ENCODE assay signal across 31 cellular contexts in genomic region chr22:43399338-43399979, GRCh38. TPM values are rescaled to one million over a fixed set of nuclear protein-coding genes. Genes with fewer than 3 reads are reported as not detected.
DNase-seq lines count a peak whose midpoint lies in the region; ATAC-seq, FAIRE-seq and TF ChIP-seq lines count a peak whose summit lies in the region.
"Had no signal": no experiment of that assay in that cellular context is flagged by ENCODE, and none has a peak within 500 bp of the region (broad histone marks: within the 10 kb centered on the region; RNA-seq: fewer than 3 reads in every experiment).

No MANE protein-coding gene starts in this region.

- DNase-seq in BE2C (peak; percentile 62), HCT116 (ENCODE audit: low read depth, low spot score) (no peak), SHP77 (lab: John Stamatoyannopoulos, UW) (peak; percentile 78 to 84), HepG2 (ENCODE audit: low spot score) (peak; percentile 37), NCI-H2107 (lab: John Stamatoyannopoulos, UW) (no peak)
- DNase-seq: activated CD4-positive, CD25-positive, alpha-beta regulatory T cell; activated naive CD4-positive, alpha-beta T cell; activated T-cell treated with anti-CD3 and anti-CD28 coated beads, Interleukin-2, amount 50 U/mL, for 24 hours; adrenal gland; CD4-positive, alpha-beta memory T cell; effector CD8-positive, alpha-beta T cell; erythroblast; foreskin melanocyte; MG63; NCI-H187 treated with DMSO at 0.1 percent for 48 hours; NCI-H345; NCI-H82; OCI-M1; stimulated activated CD4-positive, alpha-beta T cell treated with anti-CD3 and anti-CD28 coated beads, Interleukin-2, amount 100 ng/mL, for 24 hours; stimulated activated naive CD4-positive, alpha-beta T cell treated with Interleukin-2 at 50 U/mL for 16 hours; tibial artery had no signal

- H3K9ac ChIP-seq in HCT116 (ENCODE audit: low read length) (no peak overlapping the region), HepG2 (ENCODE audit: insufficient read depth, low read depth, low read length) (no peak overlapping the region)

- H4K20me1 ChIP-seq in HCT116 (ENCODE audit: insufficient read depth): no peaks in the 10 kb centered on the region
- no peaks in the 10 kb centered on the region for H4K20me1 ChIP-seq in HepG2 (ENCODE audit: insufficient read depth, low read length)

- TF ChIP-seq RAD21 in HCT116 (IDR thresholded peaks at IDR 0.05; ENCODE audit: low read depth): no peak
- no peak for TF ChIP-seq RAD21 in HepG2 (CRISPR knock-in tag; IDR thresholded peaks at IDR 0.05)

- peak overlapping the region; percentile 3; the same call in 1 of the 2 replicates for H3K4me2 ChIP-seq in HCT116 (ENCODE audit: low read length)
- peak overlapping the region; percentile 66 for H3K4me2 ChIP-seq in HepG2 (ENCODE audit: low read depth, low read length)
- H3K4me2 ChIP-seq: hepatocyte had no signal

- intact Hi-C loops in HCT116 (cut with micrococcal nuclease) (no loop called here), HepG2 (cut with micrococcal nuclease; ENCODE audit: unreplicated experiment) (no loop called here)

- no peak for TF ChIP-seq CTCF in BE2C (IDR thresholded peaks at IDR 0.05; ENCODE audit: low read depth, low read length)
- no peak for TF ChIP-seq CTCF in HCT116 (IDR thresholded peaks at IDR 0.05 in 2 of 3, conservative IDR thresholded peaks at IDR 0.05 in 1 of 3; ENCODE audit: borderline replicate concordance in 1 of 3, insufficient read depth in 1 of 3, low read depth in 2 of 3, low read length in 2 of 3)
- TF ChIP-seq CTCF in HepG2 (CRISPR knock-in tag; IDR thresholded peaks at IDR 0.05): no peak

- no peak for FAIRE-seq in HepG2 (lab: Jason Lieb, UNC)
- FAIRE-seq: keratinocyte had no signal

- no peaks in the 10 kb centered on the region for H3K4me1 ChIP-seq in BE2C
- H3K4me1 ChIP-seq in HCT116 (ENCODE audit: control insufficient read depth in 1 of 2, insufficient read depth in 2 of 2, low read length in 2 of 2): peaks cover 0 to 4% of the 10 kb centered on the region in 2 experiments; a peak in 1 of 4 replicates
- peaks cover 93% of the 10 kb centered on the region for H3K4me1 ChIP-seq in HepG2 (ENCODE audit: insufficient read depth, low read length)
- H3K4me1 ChIP-seq: adrenal gland, psoas muscle, SJCRH30, tibial artery had no signal

- TF ChIP-seq POLR2A in HCT116 (IDR thresholded peaks at IDR 0.05; ENCODE audit: borderline replicate concordance, extremely low read depth, insufficient read depth, insufficient read length) (no peak), HepG2 (IDR thresholded peaks at IDR 0.05; ENCODE audit: insufficient read depth in 1 of 2, low read depth in 2 of 2, low read length in 2 of 2) (peak in 1 of 2 experiments; percentile 48; a peak in 2 of 4 replicates)

- H3K27me3 ChIP-seq in BE2C (no peaks in the 10 kb centered on the region), HCT116 (ENCODE audit: insufficient read depth, low read length) (no peaks in the 10 kb centered on the region), HepG2 (ENCODE audit: control insufficient read depth in 1 of 2, insufficient read depth in 2 of 2, low read length in 2 of 2) (peaks cover 0 to 3% of the 10 kb centered on the region in 2 experiments; a peak in 1 of 5 replicates)
- H3K27me3 ChIP-seq: hepatocyte, MG63, SJCRH30 had no signal

- 62% methylated on average over 18 of the region's 25 CpGs for WGBS in HepG2 (ENCODE audit: low lambda C conversion rate)

- H3K4me3 ChIP-seq in BE2C (ENCODE audit: low read depth, low read length): no peak overlapping the region
- no peak overlapping the region for H3K4me3 ChIP-seq in HCT116 (replicated peaks in 1 of 2; ENCODE audit: low read depth in 1 of 2, low read length in 2 of 2)
- H3K4me3 ChIP-seq in HepG2 (replicated peaks in 1 of 3; ENCODE audit: insufficient read depth in 1 of 3, low read depth in 2 of 3, low read length in 3 of 3): peak overlapping the region in 2 of 3 experiments; percentile 23 to 50; a peak in 4 of 6 replicates
- H3K4me3 ChIP-seq: adrenal gland, hepatocyte, MG63, psoas muscle, SJCRH30, skin epidermis, tibial artery had no signal

- peak; percentile 77 for ATAC-seq in HCT116
- peak; percentile 39 for ATAC-seq in HepG2
- no peak for ATAC-seq in GM19455 (IDR thresholded peaks at IDR 0.05; ENCODE audit: unreplicated experiment)
- no peak for ATAC-seq in HG03135 (IDR thresholded peaks at IDR 0.05; ENCODE audit: unreplicated experiment)
- no peak for ATAC-seq in HG02981 (IDR thresholded peaks at IDR 0.05; ENCODE audit: unreplicated experiment)
- ATAC-seq: psoas muscle had no signal

- H3K79me2 ChIP-seq in HCT116 (ENCODE audit: insufficient read depth, low read length) (no peaks in the 10 kb centered on the region), HepG2 (ENCODE audit: insufficient read depth, low read length) (no peaks in the 10 kb centered on the region)
- H3K79me2 ChIP-seq: hepatocyte had no signal

- CTCF ChIA-PET in HCT116 (lab: Charles Lee): no interaction called here
- CTCF ChIA-PET in HepG2 (lab: Yijun Ruan, JAX; ENCODE audit: low intra/inter-chr PET ratio, low total read pairs): no interaction called here

- H3K9me2 ChIP-seq in HCT116 (ENCODE audit: insufficient read depth): no peaks in the 10 kb centered on the region

- in situ Hi-C loops in HepG2 (cut with HindIII; ENCODE audit: extremely low pct_ligation_motif_present, low pct_unique_long_range_greater_than_20kb): no loop called here

- H3K9me3 ChIP-seq in BE2C: no peaks in the 10 kb centered on the region
- no peaks in the 10 kb centered on the region for H3K9me3 ChIP-seq in HCT116 (ENCODE audit: control insufficient read depth in 1 of 2, insufficient read depth in 1 of 2, low read depth in 1 of 2, low read length in 2 of 2)
- no peaks in the 10 kb centered on the region for H3K9me3 ChIP-seq in HepG2 (ENCODE audit: low read length)
- H3K9me3 ChIP-seq: adrenal gland, MG63, neutrophil, psoas muscle, SJCRH30, tibial artery had no signal

- TF ChIP-seq EP300 in HepG2 (IDR thresholded peaks at IDR 0.05; ENCODE audit: low read depth in 2 of 2, low read length in 2 of 2) (no peak), HepG2 (CRISPR knock-in tag; IDR thresholded peaks at IDR 0.05; ENCODE audit: borderline replicate concordance) (no peak)

- RAD21 ChIA-PET in HCT116 (lab: Charles Lee; ENCODE audit: low non-redundant PET in 1 of 2, low total read pairs in 2 of 2, uncharacterized antibody in 2 of 2, unreplicated experiment in 2 of 2): no interaction called here

- no peak overlapping the region for H3K27ac ChIP-seq in HCT116 (ENCODE audit: low read depth, low read length)
- no peak overlapping the region for H3K27ac ChIP-seq in HepG2 (ENCODE audit: extremely low read length, insufficient read depth, low read length)
- H3K27ac ChIP-seq: adrenal gland, hepatocyte, neutrophil, psoas muscle, SJCRH30, skin epidermis, tibial artery had no signal

- no TSS peak for BruUV-seq in HCT116 (replicated peaks; lab: Mats Ljungman, UMichigan)
- BruUV-seq in HepG2 (replicated peaks; lab: Mats Ljungman, UMichigan): no TSS peak

- POLR2A ChIA-PET in HCT116 (lab: Charles Lee): no interaction called here
- POLR2A ChIA-PET in HepG2 (lab: Yijun Ruan, JAX): interaction anchor here (0.8 to 1.8 kb wide), 3 partner anchors 8 to 75 kb away, joined by 3 to 5 read pairs (median 4); no protein-coding TSS in a partner anchor

- H2AFZ ChIP-seq in HCT116 (ENCODE audit: low read depth, low read length, poor library complexity, severe bottlenecking): no peak overlapping the region
- H2AFZ ChIP-seq in HepG2 (ENCODE audit: low read length): no peak overlapping the region
- H2AFZ ChIP-seq: hepatocyte had no signal

- H3K36me3 ChIP-seq in BE2C: no peaks in the 10 kb centered on the region
- H3K36me3 ChIP-seq in HCT116 (ENCODE audit: control insufficient read depth in 1 of 2, insufficient read depth in 2 of 2, low read length in 2 of 2): no peaks in the 10 kb centered on the region
- no peaks in the 10 kb centered on the region for H3K36me3 ChIP-seq in HepG2 (replicated peaks in 1 of 2; ENCODE audit: control insufficient read depth in 1 of 2, insufficient read depth in 2 of 2, low read length in 2 of 2)
- H3K36me3 ChIP-seq: adrenal gland, MG63, neutrophil, SJCRH30, tibial artery had no signal

RNA-seq across cellular contexts. Expression of gene MPPED1, which starts 12.4 kb away (rescaled TPM):
- not detected for polyA plus RNA-seq in BE2C (2012; ENCODE audit: insufficient read depth, insufficient read length, low read depth)
- not detected for total RNA-seq in HCT116 (2021; ENCODE audit: unreplicated experiment)
- not detected in 2 replicates for polyA plus RNA-seq in HCT116 (2012)
- not detected in 2 replicates for total RNA-seq in HepG2 (2016; rRNA removed; fragmentation: Illumina TruSeq; extraction: Trizol)
- total RNA-seq in HepG2 (2016; cell fraction: cytosol; rRNA removed; fragmentation: Illumina TruSeq; extraction: Trizol; ENCODE audit: low read depth): not detected in 2 replicates
- total RNA-seq in HepG2 (2016; cell fraction: insoluble cytoplasmic fraction; rRNA removed; fragmentation: Illumina TruSeq; extraction: Trizol): not detected in 2 replicates
- not detected in 2 replicates for total RNA-seq in HepG2 (2016; cell fraction: membrane; rRNA removed; fragmentation: Illumina TruSeq; extraction: Trizol)
- not detected in 2 replicates for total RNA-seq in HepG2 (2016; cell fraction: nucleus; rRNA removed; fragmentation: Illumina TruSeq; extraction: Trizol)
- polyA plus RNA-seq in HepG2 (2011; rRNA removed): 0.77 and 1.2 TPM in 2 replicates
- polyA plus RNA-seq in HepG2 (2011; cell fraction: cytosol; rRNA removed): 0.78 and 0.81 TPM in 2 replicates
- polyA plus RNA-seq in HepG2 (2011; cell fraction: nucleus; rRNA removed): 0.59 and 0.83 TPM in 2 replicates
- polyA plus RNA-seq in HepG2 (2012): 0.63 and 0.94 TPM in 2 replicates
- not detected in 2 replicates for polyA plus RNA-seq in HepG2 (2016; cell fraction: cytosol; fragmentation: Illumina TruSeq; extraction: Trizol; ENCODE audit: low read depth)
- not detected in 2 replicates for polyA plus RNA-seq in HepG2 (2016; cell fraction: insoluble cytoplasmic fraction; fragmentation: Illumina TruSeq; extraction: Trizol; ENCODE audit: low read depth)
- polyA plus RNA-seq in HepG2 (2016; cell fraction: membrane; fragmentation: Illumina TruSeq; extraction: Trizol; ENCODE audit: low read depth): not detected in 2 replicates
- not detected in 2 replicates for polyA plus RNA-seq in HepG2 (2016; cell fraction: nucleus; fragmentation: Illumina TruSeq; extraction: Trizol; ENCODE audit: insufficient read depth, low read depth)
- polyA minus RNA-seq in HepG2 (2011; rRNA and poly(A)+ RNA removed; ENCODE audit: low replicate concordance): 0.90 TPM in 1 of 2 replicates, not detected in the other
- polyA minus RNA-seq in HepG2 (2011; cell fraction: cytosol; rRNA and poly(A)+ RNA removed): 0.44 and 0.49 TPM in 2 replicates
- polyA minus RNA-seq in HepG2 (2011; cell fraction: nucleus; rRNA and poly(A)+ RNA removed): 0.26 and 0.75 TPM in 2 replicates
- total RNA-seq: CD4-positive, alpha-beta memory T cell; psoas muscle; SJCRH30 had no signal
- polyA plus RNA-seq: CD4-positive, alpha-beta memory T cell; IgD-negative memory B cell; keratinocyte had no signal

RNA-seq across cellular contexts. Expression of gene SCUBE1, which starts 56.3 kb away (rescaled TPM):
- polyA plus RNA-seq in BE2C (2012; ENCODE audit: insufficient read depth, insufficient read length, low read depth): 4.3 TPM
- total RNA-seq in HCT116 (2021; ENCODE audit: unreplicated experiment): 3.9 TPM
- 1.9 and 3.1 TPM in 2 replicates for polyA plus RNA-seq in HCT116 (2012)
- under 0.01 TPM in 1 of 2 replicates, not detected in the other for total RNA-seq in HepG2 (2016; rRNA removed; fragmentation: Illumina TruSeq; extraction: Trizol)
- not detected in 2 replicates for total RNA-seq in HepG2 (2016; cell fraction: cytosol; rRNA removed; fragmentation: Illumina TruSeq; extraction: Trizol; ENCODE audit: low read depth)
- total RNA-seq in HepG2 (2016; cell fraction: insoluble cytoplasmic fraction; rRNA removed; fragmentation: Illumina TruSeq; extraction: Trizol): under 0.01 and 0.06 TPM in 2 replicates
- 0.06 TPM in 1 of 2 replicates, not detected in the other for total RNA-seq in HepG2 (2016; cell fraction: membrane; rRNA removed; fragmentation: Illumina TruSeq; extraction: Trizol)
- not detected in 2 replicates for total RNA-seq in HepG2 (2016; cell fraction: nucleus; rRNA removed; fragmentation: Illumina TruSeq; extraction: Trizol)
- 0.04 and 0.05 TPM in 2 replicates for polyA plus RNA-seq in HepG2 (2011; rRNA removed)
- 0.05 TPM in 1 of 2 replicates, not detected in the other for polyA plus RNA-seq in HepG2 (2011; cell fraction: cytosol; rRNA removed)
- 0.02 and 0.09 TPM in 2 replicates for polyA plus RNA-seq in HepG2 (2011; cell fraction: nucleus; rRNA removed)
- not detected in 2 replicates for polyA plus RNA-seq in HepG2 (2012)
- polyA plus RNA-seq in HepG2 (2016; cell fraction: cytosol; fragmentation: Illumina TruSeq; extraction: Trizol; ENCODE audit: low read depth): not detected in 2 replicates
- not detected in 2 replicates for polyA plus RNA-seq in HepG2 (2016; cell fraction: insoluble cytoplasmic fraction; fragmentation: Illumina TruSeq; extraction: Trizol; ENCODE audit: low read depth)
- polyA plus RNA-seq in HepG2 (2016; cell fraction: membrane; fragmentation: Illumina TruSeq; extraction: Trizol; ENCODE audit: low read depth): not detected in 2 replicates
- not detected in 2 replicates for polyA plus RNA-seq in HepG2 (2016; cell fraction: nucleus; fragmentation: Illumina TruSeq; extraction: Trizol; ENCODE audit: insufficient read depth, low read depth)
- not detected in 2 replicates for polyA minus RNA-seq in HepG2 (2011; rRNA and poly(A)+ RNA removed; ENCODE audit: low replicate concordance)
- not detected in 2 replicates for polyA minus RNA-seq in HepG2 (2011; cell fraction: cytosol; rRNA and poly(A)+ RNA removed)
- polyA minus RNA-seq in HepG2 (2011; cell fraction: nucleus; rRNA and poly(A)+ RNA removed): not detected in 2 replicates
- total RNA-seq: CD4-positive, alpha-beta memory T cell had no signal
- polyA plus RNA-seq: CD4-positive, alpha-beta memory T cell; IgD-negative memory B cell; keratinocyte had no signal

Comparison
In these comparisons a context has a peak if more than half of its experiments do, and no peak if none do; other contexts are left out.
1. DNase-seq: peak in BE2C (single experiment), SHP77 (2 of 2) and HepG2 (single experiment); none in HCT116 (single experiment) and NCI-H2107 (single experiment).
2. H3K4me3 ChIP-seq: peak in HepG2 (2 of 3); none in BE2C (single experiment) and HCT116 (0 of 2).
3. ATAC-seq: peak in HCT116 (single experiment) and HepG2 (single experiment); none in GM19455 (single experiment), HG03135 (single experiment) and HG02981 (single experiment).